Comparison of ENCODE assay signal across 1 cellular context in the genomic region with DNA sequence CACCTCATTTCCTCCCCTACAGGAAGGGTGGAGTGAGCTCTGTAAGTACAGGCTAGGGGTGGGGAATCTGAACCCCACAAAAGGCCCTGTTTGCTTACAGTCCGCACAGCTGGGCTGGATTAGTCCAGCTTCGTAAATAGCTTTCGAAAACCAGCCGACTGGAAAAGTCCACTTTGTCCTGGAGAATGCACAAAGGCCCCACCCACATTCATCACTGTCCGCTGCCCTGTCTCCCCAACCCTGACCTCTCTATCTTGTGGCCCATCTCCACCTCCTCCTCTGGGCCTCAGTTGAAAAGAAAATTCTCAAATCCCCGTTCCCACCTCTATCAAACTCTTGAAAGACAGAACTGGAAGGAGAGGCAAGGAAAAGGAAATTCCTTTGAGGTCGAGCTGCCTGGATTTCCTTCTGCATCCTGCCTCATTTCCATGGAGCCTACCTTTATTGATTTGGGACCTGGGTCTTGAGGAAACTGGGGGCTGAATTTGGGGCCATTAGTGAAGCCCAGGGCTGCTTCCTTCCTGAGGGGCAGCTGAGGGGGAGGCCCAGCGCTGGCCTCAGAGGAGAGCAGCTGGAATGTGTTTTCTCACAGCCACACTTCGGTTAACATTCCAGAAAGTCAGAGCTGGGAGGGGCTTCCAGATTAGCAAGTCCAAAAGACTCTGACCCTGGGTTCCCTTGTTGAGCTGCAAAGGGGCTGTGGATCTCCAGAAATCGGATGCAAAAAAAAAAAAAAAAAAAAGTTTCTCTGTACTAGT.
TF ChIP-seq lines count a peak whose summit lies in the region.

No MANE protein-coding gene starts in this region.

TF ChIP-seq in IMR-90, 13 proteins besides CTCF, POLR2A, EP300 and RAD21 (continued from another document):
- peak; percentile 41; the same call in 1 of the 2 replicates for TF ChIP-seq MAZ (IDR thresholded peaks at IDR 0.05; ENCODE audit: borderline replicate concordance, low read depth, low read length)
TF ChIP-seq in IMR-90: peak in this region for 1.
